8 cellular contexts compared by ENCODE assay signal in the genomic region with DNA sequence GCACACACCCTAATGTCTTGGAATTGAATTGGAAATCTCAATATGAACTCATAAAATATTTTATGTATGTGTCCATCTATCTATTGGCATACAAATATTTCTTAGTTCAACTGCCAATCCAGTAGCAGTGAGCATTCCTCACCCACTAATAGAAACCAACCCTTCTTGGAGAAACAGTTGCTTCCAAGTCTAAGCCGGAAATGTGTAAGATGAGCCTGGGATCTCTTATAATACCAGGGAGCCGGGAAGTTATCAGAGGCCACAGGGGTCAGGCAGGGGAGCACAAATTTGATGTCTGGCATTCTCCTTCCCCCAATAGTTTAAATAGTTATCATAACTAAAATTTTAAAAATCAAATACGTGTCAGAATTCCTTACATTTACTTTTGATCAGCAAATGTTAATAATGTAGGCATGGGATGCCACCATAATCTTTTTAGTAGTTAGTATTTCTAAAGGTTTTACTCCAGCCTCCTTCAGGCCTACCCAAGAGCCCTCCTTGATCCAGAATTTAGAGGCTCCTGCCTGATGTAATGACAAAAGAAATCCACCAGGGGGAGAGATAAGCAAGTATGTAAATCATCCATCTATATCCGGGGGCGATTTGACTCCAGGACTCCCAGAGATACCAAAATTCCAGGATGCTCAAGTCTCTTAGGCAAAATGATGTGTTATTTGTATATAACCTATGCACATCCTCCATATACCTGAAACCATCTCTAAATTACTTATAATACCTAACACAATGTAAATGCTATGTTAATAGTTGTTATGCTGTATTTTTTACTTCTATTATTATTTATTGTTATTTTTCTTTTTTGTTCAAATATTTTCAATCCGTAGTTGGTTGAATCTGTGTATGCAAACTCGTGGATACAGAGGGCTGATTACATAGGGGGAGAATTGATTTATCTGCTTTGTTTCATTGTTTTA.
A peak's percentile ranks its signal among the peaks of the same experiment; 100 is the strongest.
DNase-seq lines count a peak whose midpoint lies in the region; ATAC-seq and TF ChIP-seq lines count a peak whose summit lies in the region.

No MANE protein-coding gene starts in this region.

- DNase-seq in DMS114 treated with DMSO at 0.1 percent for 48 hours (lab: John Stamatoyannopoulos, UW; ENCODE audit: unreplicated experiment) (peak; percentile 75), NCI-H2029 (lab: John Stamatoyannopoulos, UW) (peak; percentile 43), T-helper 17 cell (no peak), fibroblast of villous mesenchyme (ENCODE audit: low read depth) (peak; percentile 70), pons (ENCODE audit: low spot score) (peak; percentile 83)

- ATAC-seq in GM21619 (IDR thresholded peaks at IDR 0.05; ENCODE audit: unreplicated experiment): peak; percentile 56
- peak; percentile 37 for ATAC-seq in T-helper 17 cell
- no peak for ATAC-seq in GM19035 (IDR thresholded peaks at IDR 0.05; ENCODE audit: unreplicated experiment)
- ATAC-seq in GM19023 (IDR thresholded peaks at IDR 0.05; ENCODE audit: unreplicated experiment): no peak

- H3K27me3 Mint-ChIP-seq in T-helper 17 cell: peaks cover 24% of the 10 kb centered on the region

- no peak overlapping the region for H3K4me3 Mint-ChIP-seq in T-helper 17 cell

- TF ChIP-seq CTCF in fibroblast of villous mesenchyme (IDR thresholded peaks at IDR 0.05; ENCODE audit: insufficient read depth, low read depth, low read length): peak; percentile 78

- no peak overlapping the region for H3K4me3 ChIP-seq in fibroblast of villous mesenchyme (ENCODE audit: low read depth, low read length)

- no peaks in the 10 kb centered on the region for H3K36me3 Mint-ChIP-seq in T-helper 17 cell (ENCODE audit: low read depth)

- H3K9me3 ChIP-seq in T-helper 17 cell (ENCODE audit: control insufficient read depth, low read length, poor library complexity, severe bottlenecking): no peaks in the 10 kb centered on the region

- no peaks in the 10 kb centered on the region for H3K4me1 Mint-ChIP-seq in T-helper 17 cell

- no peak overlapping the region for H3K27ac Mint-ChIP-seq in T-helper 17 cell

Comparison
In these comparisons a context has a peak if more than half of its experiments do, and no peak if none do; other contexts are left out.
1. DNase-seq: peak in DMS114 treated with DMSO at 0.1 percent for 48 hours (single experiment), NCI-H2029 (single experiment), fibroblast of villous mesenchyme (single experiment) and pons (single experiment); none in T-helper 17 cell (0 of 3).
2. ATAC-seq: peak in GM21619 (single experiment) and T-helper 17 cell (single experiment); none in GM19035 (single experiment) and GM19023 (single experiment).